ENCODE assay signal across 1 cellular context in genomic region chr9:100714372-100715099, GRCh38.
TF ChIP-seq lines count a peak whose summit lies in the region.

No MANE protein-coding gene starts in this region.

TF ChIP-seq in HCT116, 20 proteins besides CTCF, POLR2A, EP300 and RAD21:
- TF ChIP-seq, protein P1, sequence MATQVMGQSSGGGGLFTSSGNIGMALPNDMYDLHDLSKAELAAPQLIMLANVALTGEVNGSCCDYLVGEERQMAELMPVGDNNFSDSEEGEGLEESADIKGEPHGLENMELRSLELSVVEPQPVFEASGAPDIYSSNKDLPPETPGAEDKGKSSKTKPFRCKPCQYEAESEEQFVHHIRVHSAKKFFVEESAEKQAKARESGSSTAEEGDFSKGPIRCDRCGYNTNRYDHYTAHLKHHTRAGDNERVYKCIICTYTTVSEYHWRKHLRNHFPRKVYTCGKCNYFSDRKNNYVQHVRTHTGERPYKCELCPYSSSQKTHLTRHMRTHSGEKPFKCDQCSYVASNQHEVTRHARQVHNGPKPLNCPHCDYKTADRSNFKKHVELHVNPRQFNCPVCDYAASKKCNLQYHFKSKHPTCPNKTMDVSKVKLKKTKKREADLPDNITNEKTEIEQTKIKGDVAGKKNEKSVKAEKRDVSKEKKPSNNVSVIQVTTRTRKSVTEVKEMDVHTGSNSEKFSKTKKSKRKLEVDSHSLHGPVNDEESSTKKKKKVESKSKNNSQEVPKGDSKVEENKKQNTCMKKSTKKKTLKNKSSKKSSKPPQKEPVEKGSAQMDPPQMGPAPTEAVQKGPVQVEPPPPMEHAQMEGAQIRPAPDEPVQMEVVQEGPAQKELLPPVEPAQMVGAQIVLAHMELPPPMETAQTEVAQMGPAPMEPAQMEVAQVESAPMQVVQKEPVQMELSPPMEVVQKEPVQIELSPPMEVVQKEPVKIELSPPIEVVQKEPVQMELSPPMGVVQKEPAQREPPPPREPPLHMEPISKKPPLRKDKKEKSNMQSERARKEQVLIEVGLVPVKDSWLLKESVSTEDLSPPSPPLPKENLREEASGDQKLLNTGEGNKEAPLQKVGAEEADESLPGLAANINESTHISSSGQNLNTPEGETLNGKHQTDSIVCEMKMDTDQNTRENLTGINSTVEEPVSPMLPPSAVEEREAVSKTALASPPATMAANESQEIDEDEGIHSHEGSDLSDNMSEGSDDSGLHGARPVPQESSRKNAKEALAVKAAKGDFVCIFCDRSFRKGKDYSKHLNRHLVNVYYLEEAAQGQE (IDR thresholded peaks at IDR 0.05; ENCODE audit: low read depth) = no peak
- TF ChIP-seq CEBPB (IDR thresholded peaks at IDR 0.05; ENCODE audit: low read depth) = no peak
- no peak for TF ChIP-seq ZFX (IDR thresholded peaks at IDR 0.05)
